In the genomic region with DNA sequence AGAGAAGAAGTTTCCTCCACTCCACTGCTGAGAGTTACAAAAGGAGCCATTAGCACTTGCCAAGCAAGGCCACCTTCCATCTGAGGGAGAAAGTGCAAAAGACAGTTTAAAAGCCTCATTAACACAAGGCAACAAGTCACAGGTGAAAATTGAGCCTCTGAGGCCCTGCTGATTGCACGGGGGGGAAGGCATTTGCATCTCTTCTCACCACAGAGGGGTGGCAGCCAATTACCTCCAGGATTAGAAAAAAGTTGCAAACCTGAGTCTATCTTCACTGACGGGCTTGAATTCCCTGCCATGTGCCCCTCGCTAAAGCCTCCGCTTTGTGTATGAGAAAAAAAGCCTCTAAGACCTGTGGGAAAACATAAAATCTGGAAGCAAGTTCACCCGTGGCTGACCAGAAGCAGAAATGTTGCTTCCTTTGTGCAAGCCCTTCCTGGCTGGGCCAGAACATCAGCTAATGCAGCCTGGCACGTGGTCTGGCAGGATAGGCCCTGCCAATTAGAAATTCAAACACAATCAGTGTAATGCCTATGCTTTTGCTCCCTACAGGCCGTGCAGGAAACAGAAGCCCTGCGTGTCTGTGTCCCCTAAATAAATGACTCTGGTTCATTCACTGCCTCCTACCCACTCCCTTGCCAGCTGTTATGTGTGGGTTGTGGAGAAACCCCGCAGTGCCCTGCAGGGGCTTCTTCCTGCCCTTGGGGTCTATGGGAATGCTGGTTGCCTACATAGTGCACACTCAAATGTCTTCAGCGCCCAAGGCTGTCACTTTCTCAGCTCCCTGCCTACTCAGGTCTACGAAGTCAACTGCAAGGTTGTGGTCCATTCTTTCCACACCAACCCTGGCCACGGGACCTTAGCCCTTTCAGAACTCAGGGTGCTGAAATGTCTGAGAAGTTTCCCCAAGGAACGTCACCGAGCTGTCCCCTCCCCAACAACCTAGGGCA, we compare ENCODE assay signal across 15 cellular contexts.
DNase-seq lines count a peak whose midpoint lies in the region; TF ChIP-seq lines count a peak whose summit lies in the region.
"Had no signal": no experiment of that assay in that cellular context is flagged by ENCODE, and none has a peak within 500 bp of the region (broad histone marks: within the 10 kb centered on the region; RNA-seq: fewer than 3 reads in every experiment).

No MANE protein-coding gene starts in this region.

- H3K27ac ChIP-seq in OCI-LY3 (ENCODE audit: low read length) (no peak overlapping the region), osteoblast (ENCODE audit: low read depth, low read length) (no peak overlapping the region)
- H3K27ac ChIP-seq: SJSA1 had no signal

- peaks cover 8% of the 10 kb centered on the region; the same call in 1 of the 2 replicates for H3K4me1 ChIP-seq in OCI-LY3 (ENCODE audit: low read length)
- H3K4me1 ChIP-seq in osteoblast (ENCODE audit: insufficient read depth, low read length): no peaks in the 10 kb centered on the region
- H3K4me1 ChIP-seq: SJSA1 had no signal

- H3K79me2 ChIP-seq in OCI-LY3 (ENCODE audit: low read length): no peaks in the 10 kb centered on the region
- no peaks in the 10 kb centered on the region for H3K79me2 ChIP-seq in osteoblast (ENCODE audit: insufficient read depth, low read length)

- H3K36me3 ChIP-seq in H7 (replicated peaks; ENCODE audit: control insufficient read depth, insufficient read depth, low read length) (no peaks in the 10 kb centered on the region), OCI-LY3 (replicated peaks; ENCODE audit: low read depth, low read length) (no peaks in the 10 kb centered on the region), osteoblast (ENCODE audit: insufficient read depth, low read length) (no peaks in the 10 kb centered on the region)
- H3K36me3 ChIP-seq: SJSA1 had no signal

- H3K4me2 ChIP-seq in OCI-LY3 (ENCODE audit: low read length) (0 out of 2 replicates have a peak overlapping the region, but pooled peaks have one; percentile 10), osteoblast (ENCODE audit: insufficient read depth, low read length) (no peak overlapping the region)

- no peak overlapping the region for H3K4me3 ChIP-seq in H7 (ENCODE audit: insufficient read depth, low read depth, low read length)
- H3K4me3 ChIP-seq in OCI-LY3 (ENCODE audit: low read length): no peak overlapping the region
- no peak overlapping the region for H3K4me3 ChIP-seq in osteoblast (ENCODE audit: insufficient read depth, low read length)
- H3K4me3 ChIP-seq: SJSA1 had no signal

- DNase-seq in H7 (peak; percentile 53), iPS-NIHi7 (ENCODE audit: extremely low spot score) (peak; percentile 50), osteoblast (ENCODE audit: insufficient read length, low spot score, missing footprints) (peak; percentile 56), DMS 273 (lab: John Stamatoyannopoulos, UW; ENCODE audit: unreplicated experiment) (no peak), hippocampal formation (lab: John Stamatoyannopoulos, UW) (no peak), GF-D8 (lab: John Stamatoyannopoulos, UW) (no peak), DMS153 (lab: John Stamatoyannopoulos, UW) (no peak)
- DNase-seq: CD4-positive, CD25-positive, alpha-beta regulatory T cell; GOT3; NCI-H1436; NCI-H2029; NCI-H2171; NCI-H446 had no signal

- H4K20me1 ChIP-seq in OCI-LY3 (ENCODE audit: insufficient read depth, low read length) (no peaks in the 10 kb centered on the region), osteoblast (ENCODE audit: insufficient read depth, low read length) (no peaks in the 10 kb centered on the region)

- TF ChIP-seq CTCF in OCI-LY3 (IDR thresholded peaks at IDR 0.05; ENCODE audit: low read depth, low read length): no peak
- no peak for TF ChIP-seq CTCF in osteoblast (IDR thresholded peaks at IDR 0.05; ENCODE audit: extremely low read depth, low read depth, low read length)

- H2AFZ ChIP-seq in OCI-LY3 (ENCODE audit: low read depth, low read length): no peak overlapping the region
- H2AFZ ChIP-seq in osteoblast (ENCODE audit: low read length): no peak overlapping the region

- H3K27me3 ChIP-seq in H7 (ENCODE audit: control insufficient read depth, insufficient read depth, low read length) (peaks cover 2% of the 10 kb centered on the region; the same call in 1 of the 2 replicates), OCI-LY3 (ENCODE audit: low read depth, low read length) (peaks cover 17% of the 10 kb centered on the region), osteoblast (ENCODE audit: insufficient read depth, low read length) (no peaks in the 10 kb centered on the region)
- H3K27me3 ChIP-seq: SJSA1 had no signal

- no peak overlapping the region for H3K9ac ChIP-seq in OCI-LY3 (ENCODE audit: low read length)

- H3K9me3 ChIP-seq in OCI-LY3 (ENCODE audit: insufficient read depth, low read length): no peaks in the 10 kb centered on the region
- no peaks in the 10 kb centered on the region for H3K9me3 ChIP-seq in osteoblast (ENCODE audit: low read depth, low read length)
- H3K9me3 ChIP-seq: SJSA1 had no signal

Comparison
In these comparisons a context has a peak if more than half of its experiments do, and no peak if none do; other contexts are left out.
1. DNase-seq: peak in H7 (single experiment), iPS-NIHi7 (single experiment) and osteoblast (single experiment); none in DMS 273 (single experiment), hippocampal formation (0 of 2), GF-D8 (single experiment) and DMS153 (single experiment).